In the genomic region with DNA sequence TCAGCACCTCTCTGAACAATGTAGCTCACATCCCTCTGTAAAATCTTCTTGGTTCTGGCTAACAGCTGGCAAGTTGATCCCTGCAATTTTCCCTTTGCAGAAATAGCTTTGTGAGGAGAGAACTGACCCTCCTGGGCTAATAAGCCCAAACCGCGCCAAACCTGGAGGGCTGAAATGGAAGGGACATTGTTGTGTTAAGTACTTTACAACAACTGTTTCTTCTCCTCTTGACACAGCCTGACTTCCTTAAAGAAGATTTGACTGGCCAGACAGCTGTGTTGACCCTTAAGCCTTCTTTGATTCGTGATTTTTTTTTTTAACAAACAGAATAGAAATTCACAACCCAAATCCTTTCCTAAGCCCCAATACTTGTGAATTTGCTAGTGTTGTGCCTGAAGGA, we compare ENCODE assay signal across 26 cellular contexts. TPM values are rescaled to one million over a fixed set of nuclear protein-coding genes. Genes with fewer than 3 reads are reported as not detected.
DNase-seq lines count a peak whose midpoint lies in the region; FAIRE-seq and TF ChIP-seq lines count a peak whose summit lies in the region.
"Had no signal": no experiment of that assay in that cellular context is flagged by ENCODE, and none has a peak within 500 bp of the region (broad histone marks: within the 10 kb centered on the region; RNA-seq: fewer than 3 reads in every experiment).

No MANE protein-coding gene starts in this region.

- H3K4me1 Mint-ChIP-seq in H9, result peaks cover 48 to 88% of the 10 kb centered on the region in 2 experiments

- no peak overlapping the region for H3T11ph ChIP-seq in H9 (ENCODE audit: low read length)

- H3K4ac ChIP-seq in H9 (ENCODE audit: low read depth, low read length), result no peak overlapping the region
- no peak overlapping the region for H3K4ac ChIP-seq in H1 (replicated peaks; ENCODE audit: insufficient read length, low read depth, low read length)
- H3K4ac ChIP-seq in neuronal stem cell (ENCODE audit: low read length), result no peak overlapping the region

- H3K14ac ChIP-seq in H9 (ENCODE audit: insufficient read depth, low read length) (no peak overlapping the region), H1 (ENCODE audit: insufficient read length) (no peak overlapping the region), neuronal stem cell (ENCODE audit: low read length) (no peak overlapping the region)

- WGBS in H9 (ENCODE audit: extremely low coverage, insufficient read length, low lambda C conversion rate), result no CpG with 5 or more reads among the region's 3 CpGs
- WGBS in H1 (ENCODE audit: extremely low coverage in 1 of 2, insufficient coverage in 1 of 2, insufficient read length in 1 of 2, insufficient replicate concordance in 2 of 2, low coverage in 1 of 2, low lambda C conversion rate in 2 of 2, missing lambda C conversion rate in 1 of 2), 2 experiments, result 7% methylated on average over 3 of the region's 3 CpGs; no CpG with 5 or more reads in 1 of the 2 experiments
- no CpG with 5 or more reads among the region's 3 CpGs for WGBS in neuronal stem cell (ENCODE audit: extremely low coverage in 2 of 2, insufficient read length in 2 of 2, insufficient replicate concordance in 1 of 2), 2 donors
- 8 to 16% methylated on average over 3 of the region's 3 CpGs for whole genome bisulfite sequencing in sigmoid colon, 2 donors

- CTCF ChIA-PET in H1 (lab: Charles Lee; ENCODE audit: partially characterized antibody), result interaction anchor here (0.8 to 6.2 kb wide), 14 partner anchors 12 to 231 kb away, joined by 3 to 54 read pairs (median 3); no protein-coding TSS in a partner anchor

- no peak overlapping the region for H4K8ac ChIP-seq in H9 (replicated peaks; ENCODE audit: insufficient read length, low read depth, low read length)
- no peak overlapping the region for H4K8ac ChIP-seq in H1 (ENCODE audit: extremely low read depth, insufficient read depth, low read length)
- H4K8ac ChIP-seq in neuronal stem cell (ENCODE audit: low read depth, low read length), result no peak overlapping the region

- TF ChIP-seq POLR2A in H1 (IDR thresholded peaks at IDR 0.05; ENCODE audit: control extremely low read depth in 1 of 2, low read depth in 2 of 2, low read length in 2 of 2) (no peak), sigmoid colon (IDR thresholded peaks at IDR 0.05) (no peak)

- POLR2A ChIA-PET in H1 (lab: Charles Lee; ENCODE audit: partially characterized antibody), result interaction anchor here (1.2 kb wide), 1 partner anchor 224 kb away, joined by 3 read pairs; no protein-coding TSS in a partner anchor

- H3K79me2 ChIP-seq in H9 (ENCODE audit: insufficient read depth, low read length), result no peaks in the 10 kb centered on the region
- H3K79me2 ChIP-seq in H1 (ENCODE audit: control insufficient read depth in 1 of 2, insufficient read depth in 2 of 2, low read length in 2 of 2), result no peaks in the 10 kb centered on the region

- H2AFZ ChIP-seq in H9 (ENCODE audit: low read length) (no peak overlapping the region), H1 (ENCODE audit: low read length) (no peak overlapping the region), neuronal stem cell (ENCODE audit: low read length) (no peak overlapping the region)

- H3K9me3 ChIP-seq in H9 (ENCODE audit: control insufficient read depth, low read depth, low read length) (no peaks in the 10 kb centered on the region), H1 (ENCODE audit: insufficient read depth in 2 of 2, low read depth in 1 of 2, low read length in 1 of 2) (no peaks in the 10 kb centered on the region), neuronal stem cell (replicated peaks in 1 of 2; ENCODE audit: control insufficient read depth in 2 of 2, insufficient read depth in 1 of 2, low read depth in 1 of 2, low read length in 2 of 2) (no peaks in the 10 kb centered on the region), sigmoid colon (no peaks in the 10 kb centered on the region)
- H3K9me3 ChIP-seq: Peyer's patch had no signal

- no peak overlapping the region for H2BK12ac ChIP-seq in H9 (ENCODE audit: insufficient read length, low read depth, low read length)
- no peak overlapping the region for H2BK12ac ChIP-seq in H1 (ENCODE audit: low read depth, low read length)
- H2BK12ac ChIP-seq in neuronal stem cell (ENCODE audit: low read length), result no peak overlapping the region

- no peak overlapping the region for H3K27ac ChIP-seq in H9 (ENCODE audit: insufficient read length, low read depth, low read length)
- no peak overlapping the region for H3K27ac ChIP-seq in H1 (ENCODE audit: low read depth, low read length)
- no peak overlapping the region for H3K27ac ChIP-seq in neuronal stem cell (replicated peaks; ENCODE audit: low read length)
- no peak overlapping the region for H3K27ac ChIP-seq in sigmoid colon
- H3K27ac ChIP-seq in caudate nucleus (ENCODE audit: low read depth, low read length), result no peak overlapping the region
- H3K27ac ChIP-seq: C4-2B, HL-60, Peyer's patch had no signal

- H3K27me3 ChIP-seq in H9 (ENCODE audit: insufficient read depth, low read length) (peaks cover 49% of the 10 kb centered on the region), H1 (replicated peaks in 1 of 4; ENCODE audit: control insufficient read depth in 3 of 4, extremely low read depth in 1 of 4, insufficient read depth in 3 of 4, low read length in 3 of 4) (peaks cover 42 to 52% (median 48%) of the 10 kb centered on the region in 4 experiments), neuronal stem cell (ENCODE audit: control insufficient read depth in 3 of 3, insufficient read depth in 3 of 3, low read depth in 1 of 3, low read length in 3 of 3) (peaks cover 25 to 88% (median 42%) of the 10 kb centered on the region in 3 experiments), sigmoid colon (peaks cover 53 to 99% (median 85%) of the 10 kb centered on the region in 3 donors)

- H4K5ac ChIP-seq in H9 (ENCODE audit: insufficient read length, low read depth, low read length) (no peak overlapping the region), H1 (ENCODE audit: insufficient read length, low read depth, low read length) (no peak overlapping the region)

- H3K79me1 ChIP-seq in H9 (ENCODE audit: insufficient read depth, low read depth, low read length, poor library complexity, severe bottlenecking) (no peaks in the 10 kb centered on the region), H1 (ENCODE audit: low read depth, low read length) (no peaks in the 10 kb centered on the region), neuronal stem cell (ENCODE audit: low read depth, low read length) (no peaks in the 10 kb centered on the region)

- no peak for TF ChIP-seq RAD21 in H1 (IDR thresholded peaks at IDR 0.05 in 1 of 2, conservative IDR thresholded peaks at IDR 0.05 in 1 of 2; ENCODE audit: low read depth in 2 of 2, low read length in 2 of 2)

- TF ChIP-seq CTCF in H9 (conservative IDR thresholded peaks at IDR 0.05) (no peak), H1 (IDR thresholded peaks at IDR 0.05; ENCODE audit: control extremely low read depth in 1 of 3, insufficient read depth in 1 of 3, low read depth in 1 of 3, low read length in 3 of 3) (no peak), sigmoid colon (IDR thresholded peaks at IDR 0.05) (no peak)

- no peaks in the 10 kb centered on the region for H4K20me1 ChIP-seq in H9 (ENCODE audit: control insufficient read depth, insufficient read depth, insufficient read length)
- H4K20me1 ChIP-seq in H1 (replicated peaks in 1 of 2; ENCODE audit: control insufficient read depth in 1 of 2, insufficient read depth in 2 of 2, low read length in 2 of 2), result peaks cover 0 to 8% of the 10 kb centered on the region in 2 experiments

- H3K27me3 Mint-ChIP-seq in H9 (ENCODE audit: low read depth), result peaks cover 100% of the 10 kb centered on the region

- H3K36me3 ChIP-seq in H1 (ENCODE audit: control insufficient read depth in 2 of 4, insufficient read depth in 4 of 4, low read length in 3 of 4) (no peaks in the 10 kb centered on the region), neuronal stem cell (replicated peaks in 1 of 2; ENCODE audit: control insufficient read depth in 2 of 2, insufficient read depth in 2 of 2, low read length in 2 of 2) (no peaks in the 10 kb centered on the region), sigmoid colon (no peaks in the 10 kb centered on the region)
- H3K36me3 ChIP-seq: Peyer's patch had no signal

- H2BK5ac ChIP-seq in H9 (ENCODE audit: insufficient read length, low read length) (no peak overlapping the region), H1 (ENCODE audit: low read depth, low read length) (no peak overlapping the region), neuronal stem cell (ENCODE audit: low read length) (no peak overlapping the region)

- H3K27ac Mint-ChIP-seq in H9, result no peak overlapping the region
- H3K27ac Mint-ChIP-seq: HFFc6, T-helper 17 cell had no signal

- H3K9me3 Mint-ChIP-seq in H9, result peaks cover 2 to 6% of the 10 kb centered on the region in 2 experiments; a peak in 2 of 5 replicates
- H3K9me3 Mint-ChIP-seq: HFFc6 had no signal

- H3K4me2 ChIP-seq in H9 (ENCODE audit: insufficient read depth, insufficient read length, low read length) (peak overlapping the region; percentile 8), H1 (ENCODE audit: insufficient read depth in 1 of 2, low read depth in 2 of 2, low read length in 2 of 2) (peak overlapping the region in 1 of 2 experiments; percentile 22; a peak in 2 of 4 replicates), neuronal stem cell (ENCODE audit: insufficient read depth, low read length, poor library complexity, severe bottlenecking) (no peak overlapping the region)

- intact Hi-C loops in sigmoid colon (cut with DNase I), result no loop called here

- H3K4me1 ChIP-seq in H9 (ENCODE audit: insufficient read depth, low read length) (no peaks in the 10 kb centered on the region), H1 (replicated peaks in 1 of 4; ENCODE audit: control insufficient read depth in 3 of 4, insufficient read depth in 4 of 4, low read length in 3 of 4) (peaks cover 6 to 33% (median 21%) of the 10 kb centered on the region in 4 experiments), neuronal stem cell (ENCODE audit: control insufficient read depth in 2 of 2, insufficient read depth in 1 of 2, low read depth in 1 of 2, low read length in 2 of 2) (peaks cover 0 to 28% of the 10 kb centered on the region in 2 donors), sigmoid colon (peaks cover 0 to 41% (median 32%) of the 10 kb centered on the region in 4 donors)

- H3K9ac ChIP-seq in H9 (ENCODE audit: extremely low read depth, insufficient read length, low read length), result no peak overlapping the region
- H3K9ac ChIP-seq in H1 (replicated peaks in 1 of 4; ENCODE audit: extremely low read depth in 1 of 4, low read depth in 3 of 4, low read length in 3 of 4), result no peak overlapping the region
- H3K9ac ChIP-seq in neuronal stem cell (ENCODE audit: low read depth, low read length, poor library complexity), result no peak overlapping the region

- H3K23me2 ChIP-seq in H9 (ENCODE audit: insufficient read length, low read depth, low read length, poor library complexity, severe bottlenecking), result peaks cover 29% of the 10 kb centered on the region
- H3K23me2 ChIP-seq in H1 (ENCODE audit: low read depth, low read length), result peaks cover 25% of the 10 kb centered on the region; the same call in 1 of the 2 replicates

- H3K36me3 Mint-ChIP-seq in H9 (ENCODE audit: insufficient read depth in 1 of 3, low read depth in 3 of 3), result no peaks in the 10 kb centered on the region; a peak in 1 of 7 replicates

- H2BK20ac ChIP-seq in H9 (ENCODE audit: low read depth, low read length, poor library complexity, severe bottlenecking), result no peak overlapping the region
- no peak overlapping the region for H2BK20ac ChIP-seq in H1 (ENCODE audit: low read length)

- H3K4me3 ChIP-seq in H1 (ENCODE audit: extremely low read depth in 1 of 4, insufficient read depth in 2 of 4, low read depth in 3 of 4, low read length in 4 of 4) (peak overlapping the region in 1 of 4 experiments; percentile 68; a peak in 1 of 8 replicates), neuronal stem cell (ENCODE audit: low read length in 2 of 2) (no peak overlapping the region), sigmoid colon (no peak overlapping the region)
- H3K4me3 ChIP-seq: Peyer's patch had no signal

- H3K23ac ChIP-seq in H9 (ENCODE audit: insufficient read length, low read depth, low read length) (no peak overlapping the region), H1 (ENCODE audit: insufficient read length) (no peak overlapping the region), neuronal stem cell (ENCODE audit: low read depth, low read length, poor library complexity) (no peak overlapping the region)

- DNase-seq in H9 (peak; percentile 67), NCI-H82 (lab: John Stamatoyannopoulos, UW) (peak; percentile 63), H1 (ENCODE audit: low read depth in 1 of 2, low spot score in 2 of 2) (no peak), neuronal stem cell (ENCODE audit: low spot score) (peak; percentile 48), sigmoid colon (no peak), caudate nucleus (lab: John Stamatoyannopoulos, UW) (no peak)
- DNase-seq in activated CD4-positive, alpha-beta T cell treated with anti-CD3 and anti-CD28 coated beads, Interleukin-2, amount 50 U/mL, for 4 hours, result no peak
- DNase-seq in stimulated activated CD4-positive, alpha-beta T cell treated with anti-CD3 and anti-CD28 coated beads, Interleukin-2, amount 100 ng/mL, for 24 hours, result no peak
- DNase-seq: ACHN, DMS153, GF-D8, HFFc6, IMR-90, NCI-H1436 treated with DMSO at 0.1 percent for 48 hours, NCI-H2029, NCI-H446, NCI-H748 treated with DMSO at 0.1 percent for 48 hours, Peyer's patch, T-helper 17 cell had no signal

- H3K18ac ChIP-seq in H9 (ENCODE audit: insufficient read length, low read depth, low read length), result no peak overlapping the region
- H3K18ac ChIP-seq in H1 (ENCODE audit: extremely low read depth, low read length), result no peak overlapping the region; the same call in 1 of the 2 replicates
- no peak overlapping the region for H3K18ac ChIP-seq in neuronal stem cell (ENCODE audit: low read length)

- peak overlapping the region in 1 of 2 experiments; percentile 25; a peak in 1 of 5 replicates for H3K4me3 Mint-ChIP-seq in H9
- H3K4me3 Mint-ChIP-seq: HFFc6, T-helper 17 cell had no signal

- no peak overlapping the region for H2AK5ac ChIP-seq in H9 (ENCODE audit: insufficient read length, low read length)
- no peak overlapping the region for H2AK5ac ChIP-seq in H1 (ENCODE audit: low read depth, low read length)
- H2AK5ac ChIP-seq in neuronal stem cell (ENCODE audit: low read depth, low read length), result no peak overlapping the region

- peak; percentile 97 for FAIRE-seq in H1 (lab: Jason Lieb, UNC)

- TF ChIP-seq EP300 in H1 (IDR thresholded peaks at IDR 0.05; ENCODE audit: borderline replicate concordance in 1 of 2, low read depth in 2 of 2, low read length in 2 of 2), result no peak
- no peak for TF ChIP-seq EP300 in sigmoid colon (IDR thresholded peaks at IDR 0.05)

- H4K91ac ChIP-seq in H9 (ENCODE audit: insufficient read length, low read depth, low read length) (no peak overlapping the region), H1 (replicated peaks; ENCODE audit: insufficient read length, low read length) (no peak overlapping the region), neuronal stem cell (ENCODE audit: low read depth, low read length, poor library complexity) (no peak overlapping the region)

- H2BK15ac ChIP-seq in H9 (ENCODE audit: low read depth, low read length) (no peak overlapping the region), H1 (ENCODE audit: low read length) (no peak overlapping the region), neuronal stem cell (ENCODE audit: low read length) (no peak overlapping the region)

- H2BK120ac ChIP-seq in H9 (ENCODE audit: low read depth, low read length, poor library complexity, severe bottlenecking), result no peak overlapping the region
- no peak overlapping the region for H2BK120ac ChIP-seq in H1 (replicated peaks; ENCODE audit: low read depth, low read length)
- no peak overlapping the region for H2BK120ac ChIP-seq in neuronal stem cell (ENCODE audit: low read depth, low read length)

- no peak overlapping the region for H3K56ac ChIP-seq in H9 (ENCODE audit: insufficient read length, low read depth, low read length)
- H3K56ac ChIP-seq in H1 (replicated peaks; ENCODE audit: insufficient read length, low read depth, low read length), result no peak overlapping the region

RNA-seq across cellular contexts. Expression of a gene that starts 5.7 kb away (rescaled TPM):
- total RNA-seq in H9 (2021) (not detected in 2 replicates), sigmoid colon (under 1 TPM in 2 of 4 donors, not detected in 2; 0.28 to 0.49 TPM)
- total RNA-seq in H1 (2021; fragmentation: NEBNext Ultra II Directional; extraction: Animal tissue kit (Norgen Biotek cat#: 25700)), result not detected in 2 replicates
- polyA plus RNA-seq in H1 (2011; rRNA removed) (0.03 TPM in 1 of 2 replicates, not detected in the other), sigmoid colon (1 to 10 TPM in 1 of 3 donors, under 1 TPM in 2; 0.04 to 1.2 (median 0.46) TPM)
- 0.04 TPM for polyA plus RNA-seq in H1 (2011; cell fraction: cytosol; rRNA removed)
- polyA plus RNA-seq in H1 (2011; cell fraction: nucleus; rRNA removed), result not detected
- polyA plus RNA-seq in H1 (2012, experiment 1 of 2), result 0.09 to 0.13 TPM in 2 of 4 replicates, not detected in the others
- polyA plus RNA-seq in H1 (2012, experiment 2 of 2), result 0.12 TPM
- polyA plus RNA-seq in H1 (2013, experiment 1 of 2), result not detected
- not detected for polyA plus RNA-seq in H1 (2013, experiment 2 of 2)
- polyA minus RNA-seq in H1 (2011; rRNA and poly(A)+ RNA removed), result 0.22 TPM in 1 of 2 replicates, not detected in the other
- not detected for polyA minus RNA-seq in H1 (2011; cell fraction: cytosol; rRNA and poly(A)+ RNA removed)
- polyA minus RNA-seq in H1 (2011; cell fraction: nucleus; rRNA and poly(A)+ RNA removed), result not detected
- polyA plus RNA-seq in neuronal stem cell (2013, experiment 1 of 2), result 0.03 TPM
- 0.07 TPM for polyA plus RNA-seq in neuronal stem cell (2013, experiment 2 of 2)
- total RNA-seq: Daoy, H4, HFFc6, HT1080, IMR-90, MCF 10A, SK-MEL-5, T-helper 17 cell had no signal
- polyA plus RNA-seq: IMR-90 had no signal

Comparison
In these comparisons a context has a peak if more than half of its experiments do, and no peak if none do; other contexts are left out.
1. DNase-seq: peak in H9 (single experiment), NCI-H82 (single experiment) and neuronal stem cell (single experiment); none in H1 (0 of 2), sigmoid colon (single experiment), activated CD4-positive, alpha-beta T cell treated with anti-CD3 and anti-CD28 coated beads, Interleukin-2, amount 50 U/mL, for 4 hours (0 of 2), caudate nucleus (0 of 61) and stimulated activated CD4-positive, alpha-beta T cell treated with anti-CD3 and anti-CD28 coated beads, Interleukin-2, amount 100 ng/mL, for 24 hours (0 of 2).